Comparison of ENCODE assay signal across 8 cellular contexts in genomic region chr15:40953713-40954074, GRCh38. TPM values are rescaled to one million over a fixed set of nuclear protein-coding genes. Genes with fewer than 3 reads are reported as not detected.
A peak's percentile ranks its signal among the peaks of the same experiment; 100 is the strongest.
DNase-seq lines count a peak whose midpoint lies in the region; ATAC-seq and TF ChIP-seq lines count a peak whose summit lies in the region.

No MANE protein-coding gene starts in this region.

- H3K4me1 ChIP-seq in GM23248 (ENCODE audit: insufficient read depth) = peaks cover 32% of the 10 kb centered on the region
- H3K4me1 ChIP-seq in SJSA1 (replicated peaks) = peaks cover 18% of the 10 kb centered on the region
- H3K4me1 ChIP-seq in skeletal muscle satellite cell (ENCODE audit: control insufficient read depth, insufficient read depth, low read length) = peaks cover 20% of the 10 kb centered on the region

- peak overlapping the region; percentile 80 for H3K27ac ChIP-seq in GM23248
- H3K27ac ChIP-seq in SJSA1 = no peak overlapping the region

- peaks cover 32% of the 10 kb centered on the region for H3K79me2 ChIP-seq in GM23248 (ENCODE audit: insufficient read depth)

- H3K36me3 ChIP-seq in GM23248 (ENCODE audit: low read depth) (peaks cover 19% of the 10 kb centered on the region; the same call in 1 of the 2 replicates), SJSA1 (no peaks in the 10 kb centered on the region), skeletal muscle satellite cell (ENCODE audit: insufficient read depth, low read length) (no peaks in the 10 kb centered on the region)

- H3K4me3 ChIP-seq in GM23248 = peak overlapping the region; percentile 83
- H3K4me3 ChIP-seq in SJSA1 = peak overlapping the region; percentile 52
- H3K4me3 ChIP-seq in foreskin fibroblast (ENCODE audit: low read depth in 1 of 2, low read length in 2 of 2) = peak overlapping the region; percentile 89 to 91
- peak overlapping the region; percentile 85 for H3K4me3 ChIP-seq in skeletal muscle satellite cell (ENCODE audit: low read length)

- H2AFZ ChIP-seq in GM23248 = peak overlapping the region; percentile 83

- H3K4me2 ChIP-seq in GM23248 (ENCODE audit: unreplicated experiment) (peak overlapping the region; percentile 84), skeletal muscle satellite cell (ENCODE audit: low read length) (peak overlapping the region; percentile 94)

- peak; percentile 43 for DNase-seq in GM23248
- DNase-seq in SJSA1 (ENCODE audit: low read depth in 1 of 2, low spot score in 2 of 2) = no peak
- DNase-seq in foreskin fibroblast = peak in 1 of 2 donors; percentile 38
- no peak for DNase-seq in inferior parietal cortex (ENCODE audit: extremely low spot score)
- DNase-seq in activated effector memory CD4-positive, alpha-beta T cell treated with Interleukin-2 at 50 U/mL for 16 hours = no peak
- no peak for DNase-seq in sciatic nerve (ENCODE audit: low spot score)

- intact Hi-C loops in sciatic nerve (cut with DNase I) = no loop called here

- H3F3A ChIP-seq in GM23248 (ENCODE audit: insufficient read depth) = peaks cover 18% of the 10 kb centered on the region

- H3K9ac ChIP-seq in GM23248 (peak overlapping the region; percentile 82), skeletal muscle satellite cell (ENCODE audit: low read depth, low read length) (peak overlapping the region; percentile 82)

- H3K9me2 ChIP-seq in GM23248 (ENCODE audit: insufficient read depth) = no peaks in the 10 kb centered on the region

- no peaks in the 10 kb centered on the region; the same call in 1 of the 2 replicates for H4K20me1 ChIP-seq in GM23248 (ENCODE audit: insufficient read depth)

- ATAC-seq in GM21737 (IDR thresholded peaks at IDR 0.05; ENCODE audit: unreplicated experiment) (no peak), sciatic nerve (no peak)

- in situ Hi-C loops in GM23248 (cut with MboI) = no loop called here

- no peak for TF ChIP-seq CTCF in foreskin fibroblast (IDR thresholded peaks at IDR 0.05; ENCODE audit: low read depth, low read length)

- H3K27me3 ChIP-seq in GM23248 (replicated peaks; ENCODE audit: insufficient read depth) (no peaks in the 10 kb centered on the region), SJSA1 (replicated peaks) (no peaks in the 10 kb centered on the region), skeletal muscle satellite cell (ENCODE audit: control insufficient read depth, insufficient read depth, low read length) (no peaks in the 10 kb centered on the region)

- H3K9me3 ChIP-seq in GM23248 (ENCODE audit: low read depth) (no peaks in the 10 kb centered on the region), SJSA1 (replicated peaks) (no peaks in the 10 kb centered on the region), skeletal muscle satellite cell (replicated peaks; ENCODE audit: low read length) (no peaks in the 10 kb centered on the region)

- 11 to 14% methylated on average over 16 to 17 of the region's 17 CpGs for WGBS in GM23248 (ENCODE audit: low coverage in 1 of 2, low lambda C conversion rate in 2 of 2, missing lambda C conversion rate in 2 of 2), 2 experiments

RNA-seq across cellular contexts. Expression of gene CHAC1, which starts 0.4 kb away (rescaled TPM):
- total RNA-seq in GM23248 (2014; rRNA removed; shearing (Covaris generic)) = 65.8 and 74.4 TPM in 2 replicates
- polyA plus RNA-seq in GM23248 (2016; fragmentation: Nextera tagmentation; extraction: Ambion mirVana) = 43.8 and 47.2 TPM in 2 replicates
- total RNA-seq in SJSA1 (2014; rRNA removed; shearing (Covaris generic)) = 1.6 and 1.9 TPM in 2 replicates
- total RNA-seq in skeletal muscle satellite cell (2012; rRNA removed) = 7.6 and 10.5 TPM in 2 replicates
- 0.58 TPM for total RNA-seq in sciatic nerve

RNA-seq across cellular contexts. Expression of gene DLL4, which starts 24.6 kb away (rescaled TPM):
- total RNA-seq in GM23248 (2014; rRNA removed; shearing (Covaris generic)) = not detected in 2 replicates
- not detected in 2 replicates for polyA plus RNA-seq in GM23248 (2016; fragmentation: Nextera tagmentation; extraction: Ambion mirVana)
- not detected in 2 replicates for total RNA-seq in SJSA1 (2014; rRNA removed; shearing (Covaris generic))
- 0.22 and 0.25 TPM in 2 replicates for total RNA-seq in skeletal muscle satellite cell (2012; rRNA removed)
- total RNA-seq in sciatic nerve = 33.3 TPM

RNA-seq across cellular contexts. Expression of gene VPS18, which starts 59.4 kb away (rescaled TPM):
- 30.4 and 32.7 TPM in 2 replicates for total RNA-seq in GM23248 (2014; rRNA removed; shearing (Covaris generic))
- polyA plus RNA-seq in GM23248 (2016; fragmentation: Nextera tagmentation; extraction: Ambion mirVana) = 15.8 and 16.4 TPM in 2 replicates
- total RNA-seq in SJSA1 (2014; rRNA removed; shearing (Covaris generic)) = 35.5 and 40.8 TPM in 2 replicates
- total RNA-seq in skeletal muscle satellite cell (2012; rRNA removed) = 41.5 and 43.6 TPM in 2 replicates
- total RNA-seq in sciatic nerve = 17.3 TPM

Comparison
In these comparisons a context has a peak if more than half of its experiments do, and no peak if none do; other contexts are left out.
1. RNA of gene CHAC1, which starts 0.4 kb away (total RNA-seq): 65.8 to 74.4 TPM in GM23248; 1.6 to 1.9 TPM in SJSA1 and 0.58 TPM in sciatic nerve (single experiment); every median in the first group is over 10 times any median in the second.
2. RNA of gene DLL4, which starts 24.6 kb away (total RNA-seq): 33.3 TPM in sciatic nerve (single experiment); not detected in GM23248 and not detected in SJSA1; every median in the first group is over 10 times any median in the second.
3. Peak in every context shown above with its lines, with median percentiles within 50 percentile points of each other: H3K4me3 ChIP-seq.